In genomic region chr7:117992635-117993034, GRCh38 we compare ENCODE assay signal across 1 cellular context.
A peak's percentile ranks its signal among the peaks of the same experiment; 100 is the strongest.
TF ChIP-seq lines count a peak whose summit lies in the region.

No MANE protein-coding gene starts in this region.

TF ChIP-seq in GM12878, 131 proteins besides CTCF, POLR2A, EP300 and RAD21 (continued from another document):
- TF ChIP-seq, protein P1, sequence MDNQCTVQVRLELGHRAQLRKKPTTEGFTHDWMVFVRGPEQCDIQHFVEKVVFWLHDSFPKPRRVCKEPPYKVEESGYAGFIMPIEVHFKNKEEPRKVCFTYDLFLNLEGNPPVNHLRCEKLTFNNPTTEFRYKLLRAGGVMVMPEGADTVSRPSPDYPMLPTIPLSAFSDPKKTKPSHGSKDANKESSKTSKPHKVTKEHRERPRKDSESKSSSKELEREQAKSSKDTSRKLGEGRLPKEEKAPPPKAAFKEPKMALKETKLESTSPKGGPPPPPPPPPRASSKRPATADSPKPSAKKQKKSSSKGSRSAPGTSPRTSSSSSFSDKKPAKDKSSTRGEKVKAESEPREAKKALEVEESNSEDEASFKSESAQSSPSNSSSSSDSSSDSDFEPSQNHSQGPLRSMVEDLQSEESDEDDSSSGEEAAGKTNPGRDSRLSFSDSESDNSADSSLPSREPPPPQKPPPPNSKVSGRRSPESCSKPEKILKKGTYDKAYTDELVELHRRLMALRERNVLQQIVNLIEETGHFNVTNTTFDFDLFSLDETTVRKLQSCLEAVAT (IDR thresholded peaks at IDR 0.05), result no peak
- TF ChIP-seq PKNOX1 (IDR thresholded peaks at IDR 0.05), result 0 out of 2 replicates have a peak, but pooled peaks have one; percentile 9
- TF ChIP-seq IRF5 (IDR thresholded peaks at IDR 0.05; ENCODE audit: borderline replicate concordance), result no peak
- TF ChIP-seq, protein P2, sequence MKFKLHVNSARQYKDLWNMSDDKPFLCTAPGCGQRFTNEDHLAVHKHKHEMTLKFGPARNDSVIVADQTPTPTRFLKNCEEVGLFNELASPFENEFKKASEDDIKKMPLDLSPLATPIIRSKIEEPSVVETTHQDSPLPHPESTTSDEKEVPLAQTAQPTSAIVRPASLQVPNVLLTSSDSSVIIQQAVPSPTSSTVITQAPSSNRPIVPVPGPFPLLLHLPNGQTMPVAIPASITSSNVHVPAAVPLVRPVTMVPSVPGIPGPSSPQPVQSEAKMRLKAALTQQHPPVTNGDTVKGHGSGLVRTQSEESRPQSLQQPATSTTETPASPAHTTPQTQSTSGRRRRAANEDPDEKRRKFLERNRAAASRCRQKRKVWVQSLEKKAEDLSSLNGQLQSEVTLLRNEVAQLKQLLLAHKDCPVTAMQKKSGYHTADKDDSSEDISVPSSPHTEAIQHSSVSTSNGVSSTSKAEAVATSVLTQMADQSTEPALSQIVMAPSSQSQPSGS (IDR thresholded peaks at IDR 0.05; ENCODE audit: low read length), result no peak
- TF ChIP-seq, protein P3, sequence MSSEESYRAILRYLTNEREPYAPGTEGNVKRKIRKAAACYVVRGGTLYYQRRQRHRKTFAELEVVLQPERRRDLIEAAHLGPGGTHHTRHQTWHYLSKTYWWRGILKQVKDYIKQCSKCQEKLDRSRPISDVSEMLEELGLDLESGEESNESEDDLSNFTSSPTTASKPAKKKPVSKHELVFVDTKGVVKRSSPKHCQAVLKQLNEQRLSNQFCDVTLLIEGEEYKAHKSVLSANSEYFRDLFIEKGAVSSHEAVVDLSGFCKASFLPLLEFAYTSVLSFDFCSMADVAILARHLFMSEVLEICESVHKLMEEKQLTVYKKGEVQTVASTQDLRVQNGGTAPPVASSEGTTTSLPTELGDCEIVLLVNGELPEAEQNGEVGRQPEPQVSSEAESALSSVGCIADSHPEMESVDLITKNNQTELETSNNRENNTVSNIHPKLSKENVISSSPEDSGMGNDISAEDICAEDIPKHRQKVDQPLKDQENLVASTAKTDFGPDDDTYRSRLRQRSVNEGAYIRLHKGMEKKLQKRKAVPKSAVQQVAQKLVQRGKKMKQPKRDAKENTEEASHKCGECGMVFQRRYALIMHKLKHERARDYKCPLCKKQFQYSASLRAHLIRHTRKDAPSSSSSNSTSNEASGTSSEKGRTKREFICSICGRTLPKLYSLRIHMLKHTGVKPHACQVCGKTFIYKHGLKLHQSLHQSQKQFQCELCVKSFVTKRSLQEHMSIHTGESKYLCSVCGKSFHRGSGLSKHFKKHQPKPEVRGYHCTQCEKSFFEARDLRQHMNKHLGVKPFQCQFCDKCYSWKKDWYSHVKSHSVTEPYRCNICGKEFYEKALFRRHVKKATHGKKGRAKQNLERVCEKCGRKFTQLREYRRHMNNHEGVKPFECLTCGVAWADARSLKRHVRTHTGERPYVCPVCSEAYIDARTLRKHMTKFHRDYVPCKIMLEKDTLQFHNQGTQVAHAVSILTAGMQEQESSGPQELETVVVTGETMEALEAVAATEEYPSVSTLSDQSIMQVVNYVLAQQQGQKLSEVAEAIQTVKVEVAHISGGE (CRISPR knock-in tag; IDR thresholded peaks at IDR 0.05), result no peak
- no peak for TF ChIP-seq RUNX3 (IDR thresholded peaks at IDR 0.05; ENCODE audit: low read length)
- TF ChIP-seq REST (IDR thresholded peaks at IDR 0.05; ENCODE audit: low read depth, low read length), result no peak
- TF ChIP-seq NFIC (IDR thresholded peaks at IDR 0.05; ENCODE audit: low read depth, low read length), result no peak
- TF ChIP-seq SUZ12 (IDR thresholded peaks at IDR 0.05; ENCODE audit: unreplicated experiment), result no peak
- TF ChIP-seq TCF12 (IDR thresholded peaks at IDR 0.05; ENCODE audit: low read depth, low read length), result no peak
- no peak for TF ChIP-seq SMC3 (IDR thresholded peaks at IDR 0.05; ENCODE audit: borderline replicate concordance, low read length)
- no peak for TF ChIP-seq WRNIP1 (IDR thresholded peaks at IDR 0.05; ENCODE audit: borderline replicate concordance, low read depth, low read length)
- 0 out of 2 replicates have a peak, but pooled peaks have one; percentile 27 for TF ChIP-seq MTA2 (IDR thresholded peaks at IDR 0.05; ENCODE audit: low read depth)
- no peak for TF ChIP-seq PBX3 (IDR thresholded peaks at IDR 0.05; ENCODE audit: insufficient replicate concordance, low read depth, low read length)
- TF ChIP-seq CREB1 (IDR thresholded peaks at IDR 0.05; ENCODE audit: low read depth), result no peak
- no peak for TF ChIP-seq POLR2AphosphoS5 (IDR thresholded peaks at IDR 0.05; ENCODE audit: low read length)
- TF ChIP-seq NFXL1 (IDR thresholded peaks at IDR 0.05; ENCODE audit: borderline replicate concordance), result no peak
- no peak for TF ChIP-seq SIX5 (IDR thresholded peaks at IDR 0.05; ENCODE audit: low read depth, low read length, severe bottlenecking)
- TF ChIP-seq ATF7 (IDR thresholded peaks at IDR 0.05; ENCODE audit: low read depth), result peak; percentile 55; the same call in 1 of the 2 replicates
- TF ChIP-seq IRF4 (IDR thresholded peaks at IDR 0.05; ENCODE audit: low read depth, low read length), result no peak
- TF ChIP-seq RELB (IDR thresholded peaks at IDR 0.05; ENCODE audit: low read depth), result 0 out of 2 replicates have a peak, but pooled peaks have one; percentile 30
- TF ChIP-seq NFYA (IDR thresholded peaks at IDR 0.05; ENCODE audit: borderline replicate concordance, low read depth, low read length), result no peak
- TF ChIP-seq EED (IDR thresholded peaks at IDR 0.05; ENCODE audit: low read depth), result no peak
